Comparison of ENCODE assay signal across 17 cellular contexts in genomic region chr11:28144808-28145207, GRCh38. TPM values are rescaled to one million over a fixed set of nuclear protein-coding genes. Genes with fewer than 3 reads are reported as not detected.
DNase-seq lines count a peak whose midpoint lies in the region; FAIRE-seq and TF ChIP-seq lines count a peak whose summit lies in the region.
"Had no signal": no experiment of that assay in that cellular context is flagged by ENCODE, and none has a peak within 500 bp of the region (broad histone marks: within the 10 kb centered on the region; RNA-seq: fewer than 3 reads in every experiment).

No MANE protein-coding gene starts in this region.

- peaks cover 13 to 30% (median 22%) of the 10 kb centered on the region in 10 experiments for H3K4me1 ChIP-seq in BLaER1 treated with 17β-estradiol and CSF1 and Interleukin-3, amounts not matched to agents 10 nM and 100 nM
- H3K4me1 ChIP-seq in fibroblast of lung (ENCODE audit: control insufficient read depth, extremely low read depth, insufficient read depth, low read length), result no peaks in the 10 kb centered on the region
- H3K4me1 ChIP-seq: sigmoid colon had no signal

- H3K9me3 ChIP-seq in BLaER1 treated with 17β-estradiol and CSF1 and Interleukin-3, amounts not matched to agents 10 nM and 100 nM (replicated peaks in 1 of 11), result peaks cover 12 to 19% (median 17%) of the 10 kb centered on the region in 11 experiments
- H3K9me3 ChIP-seq in fibroblast of lung (ENCODE audit: control insufficient read depth, insufficient read depth, low read depth, low read length), result peaks cover 1% of the 10 kb centered on the region

- H3K4me2 ChIP-seq in BLaER1 treated with 17β-estradiol and CSF1 and Interleukin-3, amounts not matched to agents 10 nM and 100 nM, result peak overlapping the region; percentile 40 to 75 (median 64); a peak in 21 of 22 replicates
- H3K4me2 ChIP-seq in fibroblast of lung (ENCODE audit: extremely low read depth, insufficient read depth, low read length), result no peak overlapping the region

- no peak for FAIRE-seq in GM12892 (lab: Jason Lieb, UNC)
- FAIRE-seq: HTR-8/SVneo had no signal

- TF ChIP-seq CTCF in fibroblast of lung (conservative IDR thresholded peaks at IDR 0.05 in 1 of 2, IDR thresholded peaks at IDR 0.05 in 1 of 2; ENCODE audit: low read depth in 1 of 2, low read length in 2 of 2), result no peak

- TF ChIP-seq POLR2A in GM12892 (IDR thresholded peaks at IDR 0.05; ENCODE audit: low read depth, low read length), result no peak

- peak; percentile 66 for DNase-seq in NCI-H226
- peak; percentile 21 to 70 for DNase-seq in fibroblast of lung (ENCODE audit: low read depth in 2 of 2)
- DNase-seq in myocyte (ENCODE audit: low read depth), result peak; percentile 59
- no peak for DNase-seq in HPDE6-E6E7 (ENCODE audit: extremely low spot score)
- no peak for DNase-seq in 8988T
- DNase-seq in GM12892 (ENCODE audit: insufficient read length), result no peak
- no peak for DNase-seq in ecto neural progenitor cell (ENCODE audit: low spot score)
- DNase-seq: activated CD4-positive, alpha-beta T cell treated with anti-CD3 and anti-CD28 coated beads, Interleukin-2, amount 50 U/mL, for 4 hours; amygdala; MM.1S; NCI-H2171 treated with DMSO at 0.1 percent for 48 hours; SHP77 treated with DMSO at 0.1 percent for 48 hours; sigmoid colon; T1000; transverse colon had no signal

- no peaks in the 10 kb centered on the region for H3K79me2 ChIP-seq in fibroblast of lung (ENCODE audit: control insufficient read depth, insufficient read depth, low read length)

- no peak overlapping the region for H3K4me3 ChIP-seq in BLaER1 treated with 17β-estradiol and CSF1 and Interleukin-3, amounts not matched to agents 10 nM and 100 nM
- no peak overlapping the region for H3K4me3 ChIP-seq in fibroblast of lung (replicated peaks in 1 of 4; ENCODE audit: control extremely low read depth in 1 of 4, insufficient read depth in 1 of 4, low read depth in 3 of 4, low read length in 4 of 4)
- H3K4me3 ChIP-seq: sigmoid colon, transverse colon had no signal

- peak overlapping the region in 5 of 11 experiments; percentile 38 to 64 (median 57); a peak in 6 of 22 replicates for H3K9ac ChIP-seq in BLaER1 treated with 17β-estradiol and CSF1 and Interleukin-3, amounts not matched to agents 10 nM and 100 nM
- H3K9ac ChIP-seq in fibroblast of lung (ENCODE audit: insufficient read depth, low read length), result no peak overlapping the region

- H3K36me3 ChIP-seq in BLaER1 treated with 17β-estradiol and CSF1 and Interleukin-3, amounts not matched to agents 10 nM and 100 nM, result peaks cover 0 to 13% (median 8%) of the 10 kb centered on the region in 11 experiments; a peak in 11 of 22 replicates
- no peaks in the 10 kb centered on the region for H3K36me3 ChIP-seq in fibroblast of lung (ENCODE audit: control insufficient read depth, insufficient read depth, low read length)
- H3K36me3 ChIP-seq: sigmoid colon, transverse colon had no signal

- H3K27ac ChIP-seq in BLaER1 treated with 17β-estradiol and CSF1 and Interleukin-3, amounts not matched to agents 10 nM and 100 nM, result peak overlapping the region in 8 of 11 experiments; percentile 37 to 77 (median 70); a peak in 16 of 22 replicates
- H3K27ac ChIP-seq in fibroblast of lung (ENCODE audit: insufficient read depth, low read length), result no peak overlapping the region
- H3K27ac ChIP-seq: sigmoid colon had no signal

- no peak overlapping the region for H2AFZ ChIP-seq in fibroblast of lung (ENCODE audit: low read length)

- no peaks in the 10 kb centered on the region for H4K20me1 ChIP-seq in BLaER1 treated with 17β-estradiol and CSF1 and Interleukin-3, amounts not matched to agents 10 nM and 100 nM
- no peaks in the 10 kb centered on the region for H4K20me1 ChIP-seq in fibroblast of lung (ENCODE audit: control insufficient read depth, extremely low read depth, insufficient read depth, low read length)

- H3K27me3 ChIP-seq in BLaER1 treated with 17β-estradiol and CSF1 and Interleukin-3, amounts not matched to agents 10 nM and 100 nM, result no peaks in the 10 kb centered on the region
- no peaks in the 10 kb centered on the region for H3K27me3 ChIP-seq in fibroblast of lung (ENCODE audit: control insufficient read depth, insufficient read depth, low read length)
- H3K27me3 ChIP-seq: sigmoid colon, transverse colon had no signal

RNA-seq across cellular contexts. Expression of gene METTL15, which starts 36.6 kb away (rescaled TPM):
- total RNA-seq in fibroblast of lung, result 20.5 and 28.4 TPM in 2 replicates
- polyA plus RNA-seq in fibroblast of lung, result 8.8 and 9.9 TPM in 2 replicates
- 5.3 and 7.3 TPM in 2 replicates for polyA plus RNA-seq in fibroblast of lung (2012)
- polyA minus RNA-seq in fibroblast of lung (ENCODE audit: low replicate concordance), result 3.2 and 4.5 TPM in 2 replicates
- 19.0 and 20.6 TPM in 2 replicates for total RNA-seq in myocyte
- 4.6 TPM for polyA plus RNA-seq in myocyte (2012)
- polyA plus RNA-seq in GM12892 (2012; ENCODE audit: missing spikeins), result 11.6 TPM

RNA-seq across cellular contexts. Expression of gene KIF18A, which starts 36.9 kb away (rescaled TPM):
- total RNA-seq in fibroblast of lung (4.9 and 12.6 TPM in 2 replicates), myocyte (3.0 and 4.7 TPM in 2 replicates)
- 5.8 and 14.2 TPM in 2 replicates for polyA plus RNA-seq in fibroblast of lung
- 3.8 and 7.9 TPM in 2 replicates for polyA plus RNA-seq in fibroblast of lung (2012)
- polyA minus RNA-seq in fibroblast of lung (ENCODE audit: low replicate concordance), result 4.2 TPM in 1 of 2 replicates, not detected in the other
- polyA plus RNA-seq in myocyte (2012), result 0.29 TPM
- polyA plus RNA-seq in GM12892 (2012; ENCODE audit: missing spikeins), result 7.5 TPM

Comparison
In these comparisons a context has a peak if more than half of its experiments do, and no peak if none do; other contexts are left out.
1. DNase-seq: peak in NCI-H226 (single experiment), fibroblast of lung (2 of 2) and myocyte (single experiment); none in HPDE6-E6E7 (single experiment), 8988T (single experiment), GM12892 (single experiment) and ecto neural progenitor cell (single experiment).